In genomic region chr3:14925729-14926591, GRCh38 we compare ENCODE assay signal across 8 cellular contexts. TPM values are rescaled to one million over a fixed set of nuclear protein-coding genes. Genes with fewer than 3 reads are reported as not detected.
DNase-seq lines count a peak whose midpoint lies in the region; ATAC-seq lines count a peak whose summit lies in the region.

No MANE protein-coding gene starts in this region.

- no peak for ATAC-seq in activated CD4-positive, CD25-positive, alpha-beta regulatory T cell treated with anti-CD3 and anti-CD28 coated beads, Interleukin-2, amount 50 U/mL, for 24 hours

- DNase-seq in NCI-H2171 treated with DMSO at 0.1 percent for 48 hours (lab: John Stamatoyannopoulos, UW) (peak; percentile 36), NCI-H2171 (lab: John Stamatoyannopoulos, UW) (no peak), HuH-7 (ENCODE audit: low spot score) (peak; percentile 80), OCI-M2 (lab: John Stamatoyannopoulos, UW; ENCODE audit: unreplicated experiment) (peak; percentile 37), dermis blood vessel endothelial cell (peak; percentile 77), medulla oblongata (ENCODE audit: extremely low spot score) (peak; percentile 78), ureter (ENCODE audit: low spot score) (no peak)

RNA-seq across cellular contexts. Expression of gene NR2C2, which starts 21.4 kb away (rescaled TPM):
- total RNA-seq in dermis blood vessel endothelial cell = 31.0 and 38.4 TPM in 2 replicates
- 59.8 TPM for total RNA-seq in ureter

Comparison
In these comparisons a context has a peak if more than half of its experiments do, and no peak if none do; other contexts are left out.
1. DNase-seq: peak in NCI-H2171 treated with DMSO at 0.1 percent for 48 hours (single experiment), HuH-7 (single experiment), OCI-M2 (single experiment), dermis blood vessel endothelial cell (single experiment) and medulla oblongata (single experiment); none in NCI-H2171 (single experiment) and ureter (single experiment).